Comparison of ENCODE assay signal across 24 cellular contexts in genomic region chr17:71765437-71765836, GRCh38.
DNase-seq lines count a peak whose midpoint lies in the region; ATAC-seq and TF ChIP-seq lines count a peak whose summit lies in the region.
"Had no signal": no experiment of that assay in that cellular context is flagged by ENCODE, and none has a peak within 500 bp of the region (broad histone marks: within the 10 kb centered on the region; RNA-seq: fewer than 3 reads in every experiment).

No MANE protein-coding gene starts in this region.

- H3K27me3 ChIP-seq in PC-3 (ENCODE audit: low read length) (no peaks in the 10 kb centered on the region), hepatocyte (no peaks in the 10 kb centered on the region)
- H3K27me3 ChIP-seq: left lung had no signal

- H3F3A ChIP-seq in PC-3 (ENCODE audit: low read length, unreplicated experiment): peaks cover 3% of the 10 kb centered on the region

- no TSS peak for BruUV-seq in PC-3 (replicated peaks; lab: Mats Ljungman, UMichigan)

- H3K4me2 ChIP-seq in PC-3 (ENCODE audit: low read length) (no peak overlapping the region), hepatocyte (peak overlapping the region; percentile 26)

- intact Hi-C loops in PC-3 (cut with micrococcal nuclease): loop anchor here (2.0 kb wide), 1 partner anchor 353 kb away; no protein-coding TSS in a partner anchor

- H3K27ac ChIP-seq in PC-3 (ENCODE audit: low read length) (no peak overlapping the region), hepatocyte (no peak overlapping the region)
- H3K27ac ChIP-seq: coronary artery, left lung, parathyroid adenoma, RWPE1, SK-N-MC, WERI-Rb-1 had no signal

- H4K20me1 ChIP-seq in PC-3 (ENCODE audit: low read length) (no peaks in the 10 kb centered on the region), hepatocyte (ENCODE audit: insufficient read depth, poor library complexity, severe bottlenecking) (no peaks in the 10 kb centered on the region)

- H3K36me3 ChIP-seq in PC-3 (ENCODE audit: low read depth, low read length): no peaks in the 10 kb centered on the region
- H3K36me3 ChIP-seq in hepatocyte (replicated peaks; ENCODE audit: insufficient read depth, low read depth): no peaks in the 10 kb centered on the region
- H3K36me3 ChIP-seq: left lung, WERI-Rb-1 had no signal

- no peak overlapping the region for H3K4me3 ChIP-seq in PC-3 (ENCODE audit: low read length)
- no peak overlapping the region for H3K4me3 ChIP-seq in hepatocyte
- no peak overlapping the region for H3K4me3 ChIP-seq in skeletal muscle cell (ENCODE audit: low read depth, low read length)
- H3K4me3 ChIP-seq: coronary artery, left lung, SK-N-MC had no signal

- ATAC-seq in PC-3: 0 out of 2 replicates have a peak, but pooled peaks have one; percentile 15
- ATAC-seq: activated naive CD8-positive, alpha-beta T cell treated with anti-CD3 and anti-CD28 coated beads, Interleukin-2, amount 50 U/mL, for 24 hours; left lung; stimulated activated memory B cell treated with anti-CD40 and anti-IgM and Interleukin-4, amounts not matched to agents 10 μg/mL and 1 μg/mL and 100 μg/mL, for 72 hours had no signal

- H3K9me2 ChIP-seq in PC-3 (replicated peaks; ENCODE audit: low read length) (no peaks in the 10 kb centered on the region), hepatocyte (replicated peaks; ENCODE audit: insufficient read depth) (no peaks in the 10 kb centered on the region)

- DNase-seq in ELR (ENCODE audit: low read depth): peak; percentile 25
- DNase-seq in PC-3: no peak
- peak; percentile 53 for DNase-seq in hepatocyte (ENCODE audit: low spot score)
- peak; percentile 25 for DNase-seq in skeletal muscle cell (ENCODE audit: low read depth)
- no peak for DNase-seq in DMS153 (lab: John Stamatoyannopoulos, UW)
- no peak for DNase-seq in hippocampal formation (lab: John Stamatoyannopoulos, UW)
- no peak for DNase-seq in mesenteric fat pad (ENCODE audit: low spot score)
- no peak for DNase-seq in superior temporal gyrus (ENCODE audit: extremely low spot score)
- DNase-seq: activated effector memory CD4-positive, alpha-beta T cell treated with anti-CD3 and anti-CD28 coated beads, Interleukin-2, amount 50 U/mL, for 16 hours; activated naive CD8-positive, alpha-beta T cell treated with anti-CD3 and anti-CD28 coated beads, Interleukin-2, amount 50 U/mL, for 24 hours; activated T-cell treated with anti-CD3 and anti-CD28 coated beads for 4 hours; endodermal cell; Kasumi-1; left lung; midbrain; NCI-H1105 treated with DMSO at 0.1 percent for 48 hours; NCI-H510A; stimulated activated CD4-positive, alpha-beta T cell treated with anti-CD3 and anti-CD28 coated beads, Interleukin-2, amount 100 ng/mL, for 24 hours; WERI-Rb-1 had no signal

- WGBS in hepatocyte (ENCODE audit: low lambda C conversion rate, missing lambda C conversion rate): 19% methylated on average over 2 of the region's 2 CpGs

- no peak overlapping the region for H3K9ac ChIP-seq in PC-3 (ENCODE audit: low read length)
- H3K9ac ChIP-seq: parathyroid adenoma had no signal

- H3K4me1 ChIP-seq in PC-3 (ENCODE audit: insufficient read depth, low read length) (peaks cover 4% of the 10 kb centered on the region; the same call in 1 of the 2 replicates), hepatocyte (ENCODE audit: insufficient read depth) (peaks cover 6% of the 10 kb centered on the region)
- H3K4me1 ChIP-seq: left lung, parathyroid adenoma had no signal

- POLR2A ChIA-PET in PC-3 (lab: Charles Lee; ENCODE audit: unreplicated experiment): no interaction called here

- H2AFZ ChIP-seq in PC-3 (ENCODE audit: low read length): no peak overlapping the region
- H2AFZ ChIP-seq in hepatocyte: no peak overlapping the region
- H2AFZ ChIP-seq: parathyroid adenoma had no signal

- CTCF ChIA-PET in PC-3 (lab: Charles Lee): no interaction called here

- H3K79me2 ChIP-seq in PC-3 (ENCODE audit: low read length) (no peaks in the 10 kb centered on the region), hepatocyte (no peaks in the 10 kb centered on the region)
- H3K79me2 ChIP-seq: parathyroid adenoma had no signal

- H3K9me3 ChIP-seq in PC-3 (ENCODE audit: low read length) (no peaks in the 10 kb centered on the region), hepatocyte (ENCODE audit: low read depth) (no peaks in the 10 kb centered on the region)

- no peak for TF ChIP-seq CTCF in PC-3 (conservative IDR thresholded peaks at IDR 0.05; ENCODE audit: low read depth, low read length)
- no peak for TF ChIP-seq CTCF in hepatocyte (IDR thresholded peaks at IDR 0.05; ENCODE audit: poor library complexity)

Comparison
In these comparisons a context has a peak if more than half of its experiments do, and no peak if none do; other contexts are left out.
1. DNase-seq: peak in ELR (single experiment), hepatocyte (single experiment) and skeletal muscle cell (single experiment); none in PC-3 (single experiment), DMS153 (single experiment), hippocampal formation (0 of 2), mesenteric fat pad (single experiment) and superior temporal gyrus (single experiment).